Comparison of ENCODE assay signal across 10 cellular contexts in the genomic region with DNA sequence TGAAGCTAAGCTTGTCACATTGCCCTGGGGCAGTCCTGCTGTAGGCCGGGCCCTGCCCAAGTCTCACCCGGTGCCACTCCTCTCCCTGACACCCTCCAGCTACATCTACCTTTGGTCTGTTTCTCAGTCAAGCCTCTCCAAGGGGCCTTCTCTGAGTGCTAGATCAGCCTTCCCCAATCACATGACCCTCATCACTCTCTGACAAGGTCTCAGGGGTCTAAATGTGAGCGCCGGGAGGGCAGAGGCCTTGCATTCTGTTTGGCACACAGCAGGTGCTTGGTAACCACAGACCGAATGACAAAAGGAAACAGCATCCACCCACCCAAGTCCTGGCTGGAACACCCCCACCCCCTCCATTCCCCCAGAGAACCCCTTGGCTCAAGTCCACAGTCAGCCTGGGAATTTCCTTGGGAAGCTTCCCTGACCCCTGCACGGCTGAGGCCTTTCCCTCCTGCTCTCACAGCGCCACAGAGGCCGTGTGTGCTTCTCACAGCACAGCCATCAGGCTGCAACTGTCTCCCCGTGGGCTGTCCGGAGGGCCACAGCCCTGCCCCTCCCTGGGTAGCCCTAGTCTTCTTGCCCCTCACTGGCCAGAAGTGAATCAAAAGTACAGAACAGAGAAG. TPM values are rescaled to one million over a fixed set of nuclear protein-coding genes. Genes with fewer than 3 reads are reported as not detected.
DNase-seq lines count a peak whose midpoint lies in the region; ATAC-seq and TF ChIP-seq lines count a peak whose summit lies in the region.
"Had no signal": no experiment of that assay in that cellular context is flagged by ENCODE, and none has a peak within 500 bp of the region (broad histone marks: within the 10 kb centered on the region; RNA-seq: fewer than 3 reads in every experiment).

No MANE protein-coding gene starts in this region.

- peak overlapping the region in 1 of 3 donors; percentile 57 for H3K9ac ChIP-seq in skeletal muscle tissue (ENCODE audit: low read depth in 1 of 3, low read length in 3 of 3)

- peak overlapping the region; percentile 84 for H3K27ac Mint-ChIP-seq in activated naive CD4-positive, alpha-beta T cell treated with anti-CD3 and anti-CD28 coated beads, Interleukin-2, amount 50 U/mL, for 24 hours

- peak; percentile 80 for DNase-seq in H7
- no peak for DNase-seq in right atrium auricular region (ENCODE audit: low spot score)
- no peak for DNase-seq in activated effector memory CD4-positive, alpha-beta T cell treated with Interleukin-2 at 50 U/mL for 16 hours
- DNase-seq: amniotic stem cell, Kasumi-1 had no signal

- H3K36me3 ChIP-seq in H7 (replicated peaks; ENCODE audit: control insufficient read depth, insufficient read depth, low read length) (peaks cover under 1% of the 10 kb centered on the region; the same call in 1 of the 2 replicates), right atrium auricular region (peaks cover 68% of the 10 kb centered on the region), skeletal muscle tissue (ENCODE audit: control insufficient read depth in 3 of 3, insufficient read depth in 3 of 3, low read length in 3 of 3) (peaks cover 45 to 59% (median 49%) of the 10 kb centered on the region in 3 donors)

- H3K27me3 ChIP-seq in H7 (ENCODE audit: control insufficient read depth, insufficient read depth, low read length): peaks cover 19% of the 10 kb centered on the region
- no peaks in the 10 kb centered on the region for H3K27me3 ChIP-seq in right atrium auricular region
- no peaks in the 10 kb centered on the region for H3K27me3 ChIP-seq in skeletal muscle tissue (ENCODE audit: control insufficient read depth in 3 of 3, insufficient read depth in 3 of 3, low read length in 3 of 3)

- H3K4me3 ChIP-seq in H7 (ENCODE audit: insufficient read depth, low read depth, low read length): no peak overlapping the region
- H3K4me3 ChIP-seq in right atrium auricular region: no peak overlapping the region
- H3K4me3 ChIP-seq in skeletal muscle tissue (ENCODE audit: low read length in 3 of 3): no peak overlapping the region

- peak overlapping the region; percentile 68 to 75 for H3K27ac ChIP-seq in right atrium auricular region
- peak overlapping the region; percentile 68 for H3K27ac ChIP-seq in skeletal muscle tissue (ENCODE audit: low read depth, low read length)

- H3K4me3 Mint-ChIP-seq in activated naive CD4-positive, alpha-beta T cell treated with anti-CD3 and anti-CD28 coated beads, Interleukin-2, amount 50 U/mL, for 24 hours: peak overlapping the region; percentile 66

- no peak for TF ChIP-seq CTCF in right atrium auricular region (IDR thresholded peaks at IDR 0.05)

- no peak for ATAC-seq in HG02759 (IDR thresholded peaks at IDR 0.05; ENCODE audit: unreplicated experiment)
- ATAC-seq in GM19328 (IDR thresholded peaks at IDR 0.05; ENCODE audit: unreplicated experiment): no peak
- no peak for ATAC-seq in HG02938 (IDR thresholded peaks at IDR 0.05; ENCODE audit: unreplicated experiment)

- peaks cover 75% of the 10 kb centered on the region for H3K4me1 Mint-ChIP-seq in activated naive CD4-positive, alpha-beta T cell treated with anti-CD3 and anti-CD28 coated beads, Interleukin-2, amount 50 U/mL, for 24 hours

- no peaks in the 10 kb centered on the region for H3K9me3 ChIP-seq in right atrium auricular region
- no peaks in the 10 kb centered on the region for H3K9me3 ChIP-seq in skeletal muscle tissue (ENCODE audit: control insufficient read depth in 3 of 3, low read length in 3 of 3)

- no peaks in the 10 kb centered on the region for H3K27me3 Mint-ChIP-seq in activated naive CD4-positive, alpha-beta T cell treated with anti-CD3 and anti-CD28 coated beads, Interleukin-2, amount 50 U/mL, for 24 hours

- H3K36me3 Mint-ChIP-seq in activated naive CD4-positive, alpha-beta T cell treated with anti-CD3 and anti-CD28 coated beads, Interleukin-2, amount 50 U/mL, for 24 hours: peaks cover 15% of the 10 kb centered on the region

- H3K4me1 ChIP-seq in right atrium auricular region (peaks cover 0 to 56% of the 10 kb centered on the region in 2 donors), skeletal muscle tissue (ENCODE audit: control insufficient read depth in 3 of 3, insufficient read depth in 3 of 3, low read length in 3 of 3) (peaks cover 42 to 53% (median 49%) of the 10 kb centered on the region in 3 donors)

- H3K9me3 Mint-ChIP-seq in activated naive CD4-positive, alpha-beta T cell treated with anti-CD3 and anti-CD28 coated beads, Interleukin-2, amount 50 U/mL, for 24 hours: no peaks in the 10 kb centered on the region

RNA-seq across cellular contexts. Expression of gene PKIG, which starts 32.9 kb away (rescaled TPM):
- total RNA-seq in H7 (2014; rRNA removed; shearing (Covaris generic)): 40.8 and 76.2 TPM in 2 replicates
- 100 to 1,000 TPM; 237 to 268 TPM for total RNA-seq in right atrium auricular region
- 37.1 TPM for total RNA-seq in skeletal muscle tissue

RNA-seq across cellular contexts. Expression of gene ADA, which starts 36.2 kb away (rescaled TPM):
- 14.9 and 18.9 TPM in 2 replicates for total RNA-seq in H7 (2014; rRNA removed; shearing (Covaris generic))
- total RNA-seq in right atrium auricular region (10 to 100 TPM in 1 of 2 donors, 1 to 10 TPM in 1; 6.3 to 16.7 TPM), skeletal muscle tissue (3.7 TPM)
